Comparison of ENCODE assay signal across 17 cellular contexts in genomic region chr1:31058012-31058411, GRCh38. TPM values are rescaled to one million over a fixed set of nuclear protein-coding genes. Genes with fewer than 3 reads are reported as not detected.
A peak's percentile ranks its signal among the peaks of the same experiment; 100 is the strongest.
DNase-seq lines count a peak whose midpoint lies in the region; ATAC-seq and TF ChIP-seq lines count a peak whose summit lies in the region.
"Had no signal": no experiment of that assay in that cellular context is flagged by ENCODE, and none has a peak within 500 bp of the region (broad histone marks: within the 10 kb centered on the region; RNA-seq: fewer than 3 reads in every experiment).

No MANE protein-coding gene starts in this region.

- peaks cover 0 to 2% (median 0%) of the 10 kb centered on the region in 7 donors for H3K9me3 Mint-ChIP-seq in CD4-positive, CD25-positive, alpha-beta regulatory T cell
- no peaks in the 10 kb centered on the region for H3K9me3 Mint-ChIP-seq in CD4-positive, alpha-beta T cell
- H3K9me3 Mint-ChIP-seq in activated CD4-positive, alpha-beta memory T cell treated with anti-CD3 and anti-CD28 coated beads for 36 hours, result no peaks in the 10 kb centered on the region
- H3K9me3 Mint-ChIP-seq in endothelial cell (ENCODE audit: unreplicated experiment), result no peaks in the 10 kb centered on the region
- H3K9me3 Mint-ChIP-seq: H9 had no signal

- ATAC-seq in CD4-positive, CD25-positive, alpha-beta regulatory T cell (ENCODE audit: low read depth in 2 of 2), result peak; percentile 47 to 58
- peak; percentile 65 for ATAC-seq in CD4-positive, alpha-beta T cell (ENCODE audit: poor library complexity)
- no peak for ATAC-seq in HG03159 (IDR thresholded peaks at IDR 0.05; ENCODE audit: unreplicated experiment)
- ATAC-seq: lower lobe of right lung had no signal

- H3K36me3 Mint-ChIP-seq in CD4-positive, CD25-positive, alpha-beta regulatory T cell, result peaks cover 41% of the 10 kb centered on the region
- peaks cover 63% of the 10 kb centered on the region for H3K36me3 Mint-ChIP-seq in CD4-positive, alpha-beta T cell (ENCODE audit: low read depth)
- H3K36me3 Mint-ChIP-seq in activated CD4-positive, alpha-beta memory T cell treated with anti-CD3 and anti-CD28 coated beads for 36 hours, result peaks cover 42% of the 10 kb centered on the region
- H3K36me3 Mint-ChIP-seq in endothelial cell (ENCODE audit: low read depth, unreplicated experiment), result peaks cover 28% of the 10 kb centered on the region

- peaks cover 27% of the 10 kb centered on the region for H3K36me3 ChIP-seq in CD4-positive, CD25-positive, alpha-beta regulatory T cell (ENCODE audit: control insufficient read depth, insufficient read depth, low read length)
- peaks cover 19% of the 10 kb centered on the region for H3K36me3 ChIP-seq in effector memory CD4-positive, alpha-beta T cell (ENCODE audit: control insufficient read depth, insufficient read depth, low read length)

- H3K27ac ChIP-seq in CD4-positive, CD25-positive, alpha-beta regulatory T cell (ENCODE audit: insufficient read depth, low read length, poor library complexity, severe bottlenecking), result peak overlapping the region; percentile 65
- H3K27ac ChIP-seq in CD4-positive, alpha-beta T cell (ENCODE audit: low read depth, low read length), result no peak overlapping the region
- H3K27ac ChIP-seq in effector memory CD4-positive, alpha-beta T cell (ENCODE audit: insufficient read depth, low read length, poor library complexity, severe bottlenecking), result no peak overlapping the region
- H3K27ac ChIP-seq in dorsolateral prefrontal cortex, result no peak overlapping the region
- H3K27ac ChIP-seq: ascending aorta, lower lobe of right lung, testis had no signal

- H3K4me3 Mint-ChIP-seq in CD4-positive, CD25-positive, alpha-beta regulatory T cell, result peak overlapping the region; percentile 66 to 83 (median 79)
- peak overlapping the region; percentile 72 for H3K4me3 Mint-ChIP-seq in CD4-positive, alpha-beta T cell
- peak overlapping the region; percentile 7 for H3K4me3 Mint-ChIP-seq in activated CD4-positive, alpha-beta memory T cell treated with anti-CD3 and anti-CD28 coated beads for 36 hours
- H3K4me3 Mint-ChIP-seq in endothelial cell (ENCODE audit: unreplicated experiment), result peak overlapping the region; percentile 13
- H3K4me3 Mint-ChIP-seq: H9 had no signal

- H3K4me1 ChIP-seq in CD4-positive, CD25-positive, alpha-beta regulatory T cell (ENCODE audit: control insufficient read depth, insufficient read depth, low read length, poor library complexity, severe bottlenecking), result peaks cover 97% of the 10 kb centered on the region
- peaks cover 62% of the 10 kb centered on the region for H3K4me1 ChIP-seq in effector memory CD4-positive, alpha-beta T cell (ENCODE audit: control insufficient read depth, insufficient read depth, low read length, poor library complexity, severe bottlenecking)

- CTCF ChIA-PET in CD4-positive, alpha-beta T cell (lab: Charles Lee), result no interaction called here
- CTCF ChIA-PET in activated CD4-positive, alpha-beta memory T cell treated with anti-CD3 and anti-CD28 coated beads for 36 hours (lab: Charles Lee), result no interaction called here

- TF ChIP-seq CTCF in CD4-positive, alpha-beta T cell (IDR thresholded peaks at IDR 0.05), result no peak
- TF ChIP-seq CTCF in endothelial cell (IDR thresholded peaks at IDR 0.05; ENCODE audit: unreplicated experiment) (no peak), dorsolateral prefrontal cortex (IDR thresholded peaks at IDR 0.05 in 54 of 56, conservative IDR thresholded peaks at IDR 0.05 in 2 of 56; ENCODE audit: low read depth in 1 of 56, partially characterized antibody in 56 of 56) (no peak)

- DNase-seq in CD4-positive, CD25-positive, alpha-beta regulatory T cell, result peak in 2 of 3 donors; percentile 51 to 73
- DNase-seq in CD4-positive, alpha-beta T cell, result no peak
- DNase-seq in activated CD4-positive, alpha-beta memory T cell treated with anti-CD3 and anti-CD28 coated beads for 36 hours, result no peak
- DNase-seq in endothelial cell (ENCODE audit: low spot score), result no peak
- DNase-seq in effector memory CD4-positive, alpha-beta T cell, result no peak
- DNase-seq in dorsolateral prefrontal cortex, result no peak
- DNase-seq: H9; KBM-7; lower lobe of right lung; NCI-H524; posterior cingulate gyrus; SHP77; stimulated activated CD4-positive, alpha-beta T cell treated with anti-CD3 and anti-CD28 coated beads, Interleukin-4, amount 100 ng/mL, for 24 hours; testis had no signal

- intact Hi-C loops in CD4-positive, alpha-beta T cell (cut with DNase I, micrococcal nuclease), result no loop called here
- intact Hi-C loops in activated CD4-positive, alpha-beta memory T cell treated with anti-CD3 and anti-CD28 coated beads for 36 hours (cut with micrococcal nuclease), result no loop called here
- intact Hi-C loops in dorsolateral prefrontal cortex (cut with DNase I), result no loop called here

- H3K27ac Mint-ChIP-seq in CD4-positive, CD25-positive, alpha-beta regulatory T cell, result peak overlapping the region; percentile 57 to 88 (median 83)
- peak overlapping the region; percentile 69 for H3K27ac Mint-ChIP-seq in CD4-positive, alpha-beta T cell
- H3K27ac Mint-ChIP-seq in activated CD4-positive, alpha-beta memory T cell treated with anti-CD3 and anti-CD28 coated beads for 36 hours, result peak overlapping the region; percentile 52
- peak overlapping the region; percentile 8 for H3K27ac Mint-ChIP-seq in endothelial cell (ENCODE audit: unreplicated experiment)
- H3K27ac Mint-ChIP-seq: H9 had no signal

- peak overlapping the region; percentile 78 for H3K4me3 ChIP-seq in CD4-positive, CD25-positive, alpha-beta regulatory T cell (ENCODE audit: low read depth, low read length)
- no peak overlapping the region for H3K4me3 ChIP-seq in effector memory CD4-positive, alpha-beta T cell (ENCODE audit: insufficient read depth, low read depth, low read length, poor library complexity, severe bottlenecking)
- H3K4me3 ChIP-seq in dorsolateral prefrontal cortex, result peak overlapping the region in 1 of 59 donors; percentile 0
- H3K4me3 ChIP-seq: ascending aorta, lower lobe of right lung, smooth muscle cell, testis had no signal

- H3K9me3 ChIP-seq in CD4-positive, CD25-positive, alpha-beta regulatory T cell (ENCODE audit: control insufficient read depth in 2 of 2, low read length in 2 of 2), result no peaks in the 10 kb centered on the region
- H3K9me3 ChIP-seq in CD4-positive, alpha-beta T cell (ENCODE audit: control insufficient read depth, low read length), result no peaks in the 10 kb centered on the region
- no peaks in the 10 kb centered on the region for H3K9me3 ChIP-seq in effector memory CD4-positive, alpha-beta T cell (ENCODE audit: control insufficient read depth, low read length)
- H3K9me3 ChIP-seq: ascending aorta, lower lobe of right lung, testis had no signal

- H3K4me1 Mint-ChIP-seq in CD4-positive, CD25-positive, alpha-beta regulatory T cell, result peaks cover 26 to 88% (median 57%) of the 10 kb centered on the region in 4 donors
- peaks cover 70% of the 10 kb centered on the region for H3K4me1 Mint-ChIP-seq in CD4-positive, alpha-beta T cell (ENCODE audit: low read depth)
- H3K4me1 Mint-ChIP-seq in activated CD4-positive, alpha-beta memory T cell treated with anti-CD3 and anti-CD28 coated beads for 36 hours (ENCODE audit: low read depth), result peaks cover 72% of the 10 kb centered on the region
- H3K4me1 Mint-ChIP-seq in endothelial cell (ENCODE audit: unreplicated experiment), result peaks cover 10% of the 10 kb centered on the region

- H3K27me3 ChIP-seq in CD4-positive, CD25-positive, alpha-beta regulatory T cell (ENCODE audit: control insufficient read depth, insufficient read depth, low read length), result no peaks in the 10 kb centered on the region
- no peaks in the 10 kb centered on the region for H3K27me3 ChIP-seq in CD4-positive, alpha-beta T cell (ENCODE audit: control insufficient read depth, insufficient read depth, low read length)
- H3K27me3 ChIP-seq in effector memory CD4-positive, alpha-beta T cell (replicated peaks; ENCODE audit: control insufficient read depth, insufficient read depth, low read length, poor library complexity, severe bottlenecking), result no peaks in the 10 kb centered on the region
- no peaks in the 10 kb centered on the region for H3K27me3 ChIP-seq in dorsolateral prefrontal cortex
- H3K27me3 ChIP-seq: ascending aorta, testis had no signal

- no peaks in the 10 kb centered on the region for H3K27me3 Mint-ChIP-seq in CD4-positive, CD25-positive, alpha-beta regulatory T cell
- H3K27me3 Mint-ChIP-seq in CD4-positive, alpha-beta T cell, result no peaks in the 10 kb centered on the region
- H3K27me3 Mint-ChIP-seq in activated CD4-positive, alpha-beta memory T cell treated with anti-CD3 and anti-CD28 coated beads for 36 hours, result no peaks in the 10 kb centered on the region
- no peaks in the 10 kb centered on the region for H3K27me3 Mint-ChIP-seq in endothelial cell (ENCODE audit: unreplicated experiment)

- POLR2A ChIA-PET in CD4-positive, alpha-beta T cell (lab: Charles Lee), result interaction anchor here (1.3 kb wide), 1 partner anchor 91 kb away, joined by 3 read pairs; no protein-coding TSS in a partner anchor
- POLR2A ChIA-PET in activated CD4-positive, alpha-beta memory T cell treated with anti-CD3 and anti-CD28 coated beads for 36 hours (lab: Charles Lee), result interaction anchor here (1.5 kb wide), 1 partner anchor 48 kb away, joined by 6 read pairs; no protein-coding TSS in a partner anchor

RNA-seq across cellular contexts. Expression of gene PUM1, which starts 7.5 kb away (rescaled TPM):
- 283 TPM for total RNA-seq in CD4-positive, CD25-positive, alpha-beta regulatory T cell
- polyA plus RNA-seq in CD4-positive, CD25-positive, alpha-beta regulatory T cell, result 100 to 1,000 TPM; 108 to 149 (median 132) TPM
- total RNA-seq in CD4-positive, alpha-beta T cell, result 100 to 1,000 TPM; 190 to 202 TPM
- total RNA-seq in activated CD4-positive, alpha-beta memory T cell treated with anti-CD3 and anti-CD28 coated beads for 36 hours, result 10 to 100 TPM; 77.8 to 80.5 TPM
- 135 TPM for total RNA-seq in endothelial cell (ENCODE audit: unreplicated experiment)
- 100 to 1,000 TPM in 119 of 120 experiments, 10 to 100 TPM in 1; 99.6 to 180 (median 142) TPM for total RNA-seq in dorsolateral prefrontal cortex

Comparison
In these comparisons a context has a peak if more than half of its experiments do, and no peak if none do; other contexts are left out.
1. DNase-seq: peak in CD4-positive, CD25-positive, alpha-beta regulatory T cell (2 of 3); none in CD4-positive, alpha-beta T cell (0 of 10), activated CD4-positive, alpha-beta memory T cell treated with anti-CD3 and anti-CD28 coated beads for 36 hours (single experiment), endothelial cell (single experiment), effector memory CD4-positive, alpha-beta T cell (0 of 3) and dorsolateral prefrontal cortex (0 of 10).
2. H3K27ac Mint-ChIP-seq: peak in every context shown above with its lines; median percentile 83 in CD4-positive, CD25-positive, alpha-beta regulatory T cell; 69 in CD4-positive, alpha-beta T cell; 52 in activated CD4-positive, alpha-beta memory T cell treated with anti-CD3 and anti-CD28 coated beads for 36 hours; 8 in endothelial cell.
3. H3K4me3 Mint-ChIP-seq: peak in every context shown above with its lines; median percentile 79 in CD4-positive, CD25-positive, alpha-beta regulatory T cell; 72 in CD4-positive, alpha-beta T cell; 13 in endothelial cell; 7 in activated CD4-positive, alpha-beta memory T cell treated with anti-CD3 and anti-CD28 coated beads for 36 hours.